Comparison of ENCODE assay signal across 8 cellular contexts in the genomic region with DNA sequence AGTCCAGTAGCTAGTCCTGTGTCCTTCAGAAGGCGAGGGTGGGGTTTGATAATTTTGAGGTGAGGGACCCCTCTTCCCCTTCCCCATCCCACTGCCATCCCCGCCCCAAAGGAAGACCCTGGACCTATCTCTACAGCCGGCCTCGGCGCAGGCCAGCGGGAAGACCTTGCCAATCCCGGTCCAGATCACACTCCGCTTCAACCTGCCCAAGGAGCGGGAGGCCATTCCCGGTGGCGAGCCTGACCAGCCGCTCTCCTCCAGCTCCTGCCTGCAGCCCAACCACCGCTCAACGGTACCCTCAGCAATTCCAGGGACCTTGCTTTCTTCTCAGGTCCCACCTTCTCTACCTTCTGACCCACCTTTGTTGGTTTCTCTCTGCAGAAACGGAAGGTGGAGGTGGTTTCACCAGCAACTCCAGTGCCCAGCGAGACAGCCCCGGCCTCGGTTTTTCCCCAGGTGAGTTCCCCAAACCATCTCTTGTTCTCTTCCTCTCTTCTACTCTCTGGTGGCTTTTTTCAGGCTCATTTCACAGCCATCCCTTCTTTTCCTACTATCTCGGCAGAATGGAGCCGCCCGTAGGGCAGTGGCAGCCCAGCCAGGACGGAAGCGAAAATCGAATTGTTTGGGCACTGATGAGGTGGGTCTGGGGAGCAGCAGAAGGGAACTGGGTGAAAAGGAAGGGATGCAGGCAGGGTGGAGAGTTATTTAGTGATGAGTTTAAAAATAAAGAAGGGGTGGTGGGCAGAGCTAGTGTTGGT.
A peak's percentile ranks its signal among the peaks of the same experiment; 100 is the strongest.
DNase-seq lines count a peak whose midpoint lies in the region; ATAC-seq and TF ChIP-seq lines count a peak whose summit lies in the region.

No MANE protein-coding gene starts in this region.

- DNase-seq in T-helper 1 cell (no peak), WERI-Rb-1 (no peak), fibroblast of mammary gland (ENCODE audit: low read depth) (no peak)
- no peak for DNase-seq in effector CD4-positive, alpha-beta T cell

- H3K9me3 ChIP-seq in WERI-Rb-1 (ENCODE audit: severe bottlenecking): no peaks in the 10 kb centered on the region

- H3K36me3 ChIP-seq in WERI-Rb-1: peaks cover 59% of the 10 kb centered on the region

- H3K27me3 Mint-ChIP-seq in T-helper 1 cell treated with Interleukin-12 subunit alpha and Interleukin-12 subunit beta and Interleukin-4 antibody, amounts not matched to agents 30 μg/mL and 1 μg/mL, for 36 hours (ENCODE audit: low read depth): no peaks in the 10 kb centered on the region

- H3K4me1 Mint-ChIP-seq in T-helper 1 cell treated with Interleukin-12 subunit alpha and Interleukin-12 subunit beta and Interleukin-4 antibody, amounts not matched to agents 30 μg/mL and 1 μg/mL, for 36 hours (ENCODE audit: low read depth): peaks cover 30% of the 10 kb centered on the region

- TF ChIP-seq CTCF in WERI-Rb-1 (IDR thresholded peaks at IDR 0.05; ENCODE audit: low read depth, low read length): no peak
- TF ChIP-seq CTCF in fibroblast of mammary gland (conservative IDR thresholded peaks at IDR 0.05; ENCODE audit: control insufficient read depth, insufficient read depth, low read depth, low read length): no peak

- peak overlapping the region; percentile 31 for H3K27ac Mint-ChIP-seq in T-helper 1 cell treated with Interleukin-12 subunit alpha and Interleukin-12 subunit beta and Interleukin-4 antibody, amounts not matched to agents 30 μg/mL and 1 μg/mL, for 36 hours

- H3K9me3 Mint-ChIP-seq in T-helper 1 cell treated with Interleukin-12 subunit alpha and Interleukin-12 subunit beta and Interleukin-4 antibody, amounts not matched to agents 30 μg/mL and 1 μg/mL, for 36 hours: no peaks in the 10 kb centered on the region

- peaks cover 38% of the 10 kb centered on the region for H3K36me3 Mint-ChIP-seq in T-helper 1 cell treated with Interleukin-12 subunit alpha and Interleukin-12 subunit beta and Interleukin-4 antibody, amounts not matched to agents 30 μg/mL and 1 μg/mL, for 36 hours (ENCODE audit: low read depth)

- H3K4me3 ChIP-seq in WERI-Rb-1 (ENCODE audit: low read depth, low read length) (no peak overlapping the region), fibroblast of mammary gland (ENCODE audit: control insufficient read depth, low read depth, low read length) (peak overlapping the region; percentile 78), skin epidermis (peak overlapping the region in 1 of 7 experiments; percentile 61)

- ATAC-seq in HG02571 (IDR thresholded peaks at IDR 0.05; ENCODE audit: unreplicated experiment) (no peak), GM19035 (IDR thresholded peaks at IDR 0.05; ENCODE audit: unreplicated experiment) (no peak)

- H3K27ac ChIP-seq in WERI-Rb-1: peak overlapping the region; percentile 52; the same call in 1 of the 2 replicates
- H3K27ac ChIP-seq in skin epidermis: peak overlapping the region in 13 of 21 experiments; percentile 98 to 100 (median 99)

- no peaks in the 10 kb centered on the region for H3K27me3 ChIP-seq in WERI-Rb-1 (ENCODE audit: insufficient read depth, low read depth, severe bottlenecking)

- peak overlapping the region; percentile 96 for H3K4me3 Mint-ChIP-seq in T-helper 1 cell treated with Interleukin-12 subunit alpha and Interleukin-12 subunit beta and Interleukin-4 antibody, amounts not matched to agents 30 μg/mL and 1 μg/mL, for 36 hours
